In the genomic region with DNA sequence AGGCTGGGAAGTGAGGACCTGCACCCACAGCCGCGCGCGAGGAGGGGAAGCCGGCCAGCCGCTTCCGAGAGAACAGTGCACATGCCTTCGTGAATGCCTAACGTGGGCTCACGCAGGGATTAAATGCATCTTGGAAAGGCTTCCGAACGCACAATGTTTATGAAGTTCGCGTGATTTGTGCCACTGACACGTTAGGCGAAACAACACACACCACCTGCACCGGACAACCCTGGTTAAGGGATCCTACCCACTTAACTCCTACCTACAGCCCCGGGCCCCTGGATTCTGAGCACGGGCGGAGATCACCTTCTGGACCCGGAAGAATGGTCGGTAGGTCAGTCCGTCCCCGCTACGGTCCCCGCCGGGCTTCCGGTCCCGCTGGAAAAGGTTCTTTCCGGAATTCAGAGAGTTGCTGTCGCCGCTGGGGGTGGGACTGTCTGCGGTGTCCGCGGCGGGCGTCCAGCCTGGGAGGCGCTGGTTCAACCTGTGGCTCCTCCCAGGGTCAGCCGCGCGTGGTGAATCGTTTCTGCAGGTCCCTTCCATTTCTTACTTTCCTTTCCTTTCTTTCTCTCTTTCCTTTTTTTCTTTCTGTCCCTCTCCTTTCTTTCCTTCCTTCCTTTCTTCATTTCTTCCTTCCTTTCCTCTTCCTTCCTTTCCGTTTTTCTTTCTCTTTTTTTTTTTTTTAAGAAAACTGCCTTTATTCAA, we compare ENCODE assay signal across 8 cellular contexts. TPM values are rescaled to one million over a fixed set of nuclear protein-coding genes. Genes with fewer than 3 reads are reported as not detected.
DNase-seq lines count a peak whose midpoint lies in the region; ATAC-seq and TF ChIP-seq lines count a peak whose summit lies in the region.

A gene with protein sequence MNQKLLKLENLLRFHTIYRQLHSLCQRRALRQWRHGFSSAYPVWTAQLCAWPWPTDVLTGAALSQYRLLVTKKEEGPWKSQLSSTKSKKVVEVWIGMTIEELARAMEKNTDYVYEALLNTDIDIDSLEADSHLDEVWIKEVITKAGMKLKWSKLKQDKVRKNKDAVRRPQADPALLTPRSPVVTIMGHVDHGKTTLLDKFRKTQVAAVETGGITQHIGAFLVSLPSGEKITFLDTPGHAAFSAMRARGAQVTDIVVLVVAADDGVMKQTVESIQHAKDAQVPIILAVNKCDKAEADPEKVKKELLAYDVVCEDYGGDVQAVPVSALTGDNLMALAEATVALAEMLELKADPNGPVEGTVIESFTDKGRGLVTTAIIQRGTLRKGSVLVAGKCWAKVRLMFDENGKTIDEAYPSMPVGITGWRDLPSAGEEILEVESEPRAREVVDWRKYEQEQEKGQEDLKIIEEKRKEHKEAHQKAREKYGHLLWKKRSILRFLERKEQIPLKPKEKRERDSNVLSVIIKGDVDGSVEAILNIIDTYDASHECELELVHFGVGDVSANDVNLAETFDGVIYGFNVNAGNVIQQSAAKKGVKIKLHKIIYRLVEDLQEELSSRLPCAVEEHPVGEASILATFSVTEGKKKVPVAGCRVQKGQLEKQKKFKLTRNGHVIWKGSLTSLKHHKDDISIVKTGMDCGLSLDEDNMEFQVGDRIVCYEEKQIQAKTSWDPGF (minus strand): TSS at position 325 of the 705 bp plus-strand sequence. CDS start 5,373 bp downstream, outside the sequence.

- peaks cover 0 to 6% (median 0%) of the 10 kb centered on the region in 3 donors for H3K27me3 Mint-ChIP-seq in CD14-positive monocyte (ENCODE audit: low read depth in 3 of 3)
- H3K27me3 Mint-ChIP-seq in dendritic cell treated with granulocyte-macrophage colony-stimulating factor and Interleukin-4, amounts not matched to agents 40 ng/mL and 50 ng/mL, for 4 days, result no peaks in the 10 kb centered on the region

- peaks cover 0 to 1% (median 0%) of the 10 kb centered on the region in 7 donors for H3K9me3 Mint-ChIP-seq in CD14-positive monocyte
- no peaks in the 10 kb centered on the region for H3K9me3 Mint-ChIP-seq in dendritic cell treated with granulocyte-macrophage colony-stimulating factor and Interleukin-4, amounts not matched to agents 40 ng/mL and 50 ng/mL, for 4 days

- H3K4me1 ChIP-seq in left lung, result peaks cover 0 to 17% of the 10 kb centered on the region in 2 donors

- H3K9me3 ChIP-seq in left lung, result no peaks in the 10 kb centered on the region

- H3K4me3 ChIP-seq in left lung, result peak within 1 kb of the TSS; percentile 73 to 83

- DNase-seq in CD14-positive monocyte (ENCODE audit: low spot score), result peak; percentile 94
- peak; percentile 93 for DNase-seq in NCI-H748 (lab: John Stamatoyannopoulos, UW; ENCODE audit: unreplicated experiment)
- DNase-seq in activated CD4-positive, alpha-beta T cell treated with anti-CD3 and anti-CD28 coated beads, Interleukin-2, amount 50 U/mL, for 1 hour, result peak; percentile 83
- DNase-seq in left lung, result peak; percentile 96 to 98
- peak; percentile 87 to 89 for DNase-seq in stimulated activated CD4-positive, alpha-beta T cell treated with anti-CD3 and anti-CD28 coated beads, Interleukin-2, amount 100 ng/mL, for 48 hours

- H3K4me3 Mint-ChIP-seq in CD14-positive monocyte, result peak within 1 kb of the TSS; percentile 93 to 96
- peak within 1 kb of the TSS; percentile 93 for H3K4me3 Mint-ChIP-seq in dendritic cell treated with granulocyte-macrophage colony-stimulating factor and Interleukin-4, amounts not matched to agents 40 ng/mL and 50 ng/mL, for 4 days

- peak within 1 kb of the TSS; percentile 84 to 90 for H3K27ac ChIP-seq in left lung

- peak within 1 kb of the TSS; percentile 93 to 97 (median 97) for H3K27ac Mint-ChIP-seq in CD14-positive monocyte
- peak within 1 kb of the TSS; percentile 96 for H3K27ac Mint-ChIP-seq in dendritic cell treated with granulocyte-macrophage colony-stimulating factor and Interleukin-4, amounts not matched to agents 40 ng/mL and 50 ng/mL, for 4 days

- H3K36me3 ChIP-seq in left lung, result peaks cover 0 to 28% of the 10 kb centered on the region in 2 donors

- intact Hi-C loops in CD14-positive monocyte (cut with micrococcal nuclease) (no loop called here), left lung (cut with DNase I) (no loop called here)
- intact Hi-C loops in dendritic cell treated with granulocyte-macrophage colony-stimulating factor and Interleukin-4, amounts not matched to agents 40 ng/mL and 50 ng/mL, for 4 days (cut with micrococcal nuclease), result loop anchor here (1.0 to 5.0 kb wide), 2 partner anchors 13 to 37 kb away; a partner anchor contains a TSS

- no peaks in the 10 kb centered on the region for H3K27me3 ChIP-seq in left lung

- ATAC-seq in GM19351 (IDR thresholded peaks at IDR 0.05; ENCODE audit: unreplicated experiment) (peak; percentile 97), HG03521 (IDR thresholded peaks at IDR 0.05; ENCODE audit: unreplicated experiment) (peak; percentile 98), left lung (peak; percentile 99)

- peaks cover 19% of the 10 kb centered on the region for H3K4me1 Mint-ChIP-seq in CD14-positive monocyte
- peaks cover 5% of the 10 kb centered on the region for H3K4me1 Mint-ChIP-seq in dendritic cell treated with granulocyte-macrophage colony-stimulating factor and Interleukin-4, amounts not matched to agents 40 ng/mL and 50 ng/mL, for 4 days (ENCODE audit: low read depth)

- H3K36me3 Mint-ChIP-seq in CD14-positive monocyte, result peaks cover 17 to 22% of the 10 kb centered on the region in 2 donors
- peaks cover 33% of the 10 kb centered on the region for H3K36me3 Mint-ChIP-seq in dendritic cell treated with granulocyte-macrophage colony-stimulating factor and Interleukin-4, amounts not matched to agents 40 ng/mL and 50 ng/mL, for 4 days (ENCODE audit: low read depth)

- TF ChIP-seq CTCF in CD14-positive monocyte (IDR thresholded peaks at IDR 0.05) (no peak), left lung (IDR thresholded peaks at IDR 0.05) (peak in 1 of 2 donors; percentile 14)

RNA-seq across cellular contexts. Expression of the gene that starts here (rescaled TPM):
- 10 to 100 TPM in 1 of 2 donors, 1 to 10 TPM in 1; 8.1 to 12.5 TPM for polyA plus RNA-seq in CD14-positive monocyte
- 10 to 100 TPM; 19.8 to 29.1 TPM for total RNA-seq in left lung

Comparison
In these comparisons a context has a peak if more than half of its experiments do, and no peak if none do; other contexts are left out.
1. Peak in every context shown above with its lines: DNase-seq, ATAC-seq, H3K4me3 ChIP-seq and H3K27ac ChIP-seq.